Comparison of ENCODE assay signal across 8 cellular contexts in the genomic region with DNA sequence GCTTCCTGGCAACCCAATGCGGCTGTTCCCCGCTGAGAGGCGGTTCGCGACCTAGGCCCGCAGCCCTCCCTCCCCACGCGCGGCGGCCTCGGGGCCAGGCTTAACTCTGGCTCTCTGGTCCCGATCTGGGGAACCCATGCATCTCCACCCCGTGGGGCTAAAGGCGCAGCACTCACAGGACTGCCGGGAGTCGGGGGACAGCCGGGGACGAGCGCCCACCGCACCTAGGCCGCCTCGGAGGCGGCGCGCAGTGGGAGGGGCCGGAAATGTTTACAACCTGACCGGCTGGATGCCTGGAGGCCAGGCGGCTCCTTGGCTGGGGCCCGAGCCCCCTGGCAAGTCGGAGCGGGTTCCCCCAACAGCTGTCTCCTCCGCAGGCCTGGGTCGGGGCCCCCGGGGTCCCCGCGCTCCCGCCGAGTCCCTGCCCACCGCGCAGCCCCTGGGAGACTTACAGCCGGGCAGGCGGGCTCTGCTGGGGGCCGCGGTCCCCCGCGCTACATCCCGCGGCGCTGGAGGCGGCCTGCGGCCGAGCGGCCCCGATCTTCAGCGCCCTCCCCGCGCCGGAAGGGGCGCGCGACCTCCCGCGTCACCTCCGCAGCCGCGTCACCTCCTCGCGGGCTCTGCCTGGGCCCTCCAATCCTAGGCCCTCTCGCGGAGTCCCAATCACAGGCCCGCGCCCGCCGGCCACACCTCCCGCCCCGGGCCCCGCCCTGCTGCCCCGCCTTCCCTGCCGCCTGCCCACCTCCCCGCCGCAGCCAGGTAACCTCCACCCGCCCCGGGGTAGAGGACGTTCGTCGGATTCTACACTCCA. TPM values are rescaled to one million over a fixed set of nuclear protein-coding genes. Genes with fewer than 3 reads are reported as not detected.
A peak's percentile ranks its signal among the peaks of the same experiment; 100 is the strongest.
DNase-seq lines count a peak whose midpoint lies in the region; ATAC-seq and TF ChIP-seq lines count a peak whose summit lies in the region.

A gene with protein sequence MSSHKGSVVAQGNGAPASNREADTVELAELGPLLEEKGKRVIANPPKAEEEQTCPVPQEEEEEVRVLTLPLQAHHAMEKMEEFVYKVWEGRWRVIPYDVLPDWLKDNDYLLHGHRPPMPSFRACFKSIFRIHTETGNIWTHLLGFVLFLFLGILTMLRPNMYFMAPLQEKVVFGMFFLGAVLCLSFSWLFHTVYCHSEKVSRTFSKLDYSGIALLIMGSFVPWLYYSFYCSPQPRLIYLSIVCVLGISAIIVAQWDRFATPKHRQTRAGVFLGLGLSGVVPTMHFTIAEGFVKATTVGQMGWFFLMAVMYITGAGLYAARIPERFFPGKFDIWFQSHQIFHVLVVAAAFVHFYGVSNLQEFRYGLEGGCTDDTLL (minus strand): TSS at position 580 of the 811 bp plus-strand sequence. CDS start 7,242 bp downstream, outside the sequence.

- peak within 1 kb of the TSS; percentile 90 for H4K5ac ChIP-seq in IMR-90 (ENCODE audit: low read depth, low read length)

- H3K9ac ChIP-seq in IMR-90 (ENCODE audit: low read depth, low read length) (peak within 1 kb of the TSS; percentile 97), PC-3 (ENCODE audit: low read length) (peak within 1 kb of the TSS; percentile 94), mucosa of stomach (ENCODE audit: low read length) (peak within 1 kb of the TSS; percentile 95)

- peaks cover 10% of the 10 kb centered on the region for H3K9me1 ChIP-seq in IMR-90 (ENCODE audit: insufficient read depth, low read length)

- peaks cover 9% of the 10 kb centered on the region for H3K4me1 ChIP-seq in IMR-90 (ENCODE audit: control insufficient read depth, insufficient read depth, low read length)
- peaks cover 52% of the 10 kb centered on the region for H3K4me1 ChIP-seq in PC-3 (ENCODE audit: insufficient read depth, low read length)
- H3K4me1 ChIP-seq in mucosa of stomach (ENCODE audit: control insufficient read depth, insufficient read depth, low read length) = peaks cover 31% of the 10 kb centered on the region

- CTCF ChIA-PET in IMR-90 (lab: Yijun Ruan, JAX) (no interaction called here), PC-3 (lab: Charles Lee) (no interaction called here)

- intact Hi-C loops in IMR-90 (cut with micrococcal nuclease) = no loop called here
- intact Hi-C loops in PC-3 (cut with micrococcal nuclease) = no loop called here

- H3K9me3 ChIP-seq in IMR-90 (ENCODE audit: control insufficient read depth, insufficient read depth, low read length) (no peaks in the 10 kb centered on the region), PC-3 (ENCODE audit: low read length) (no peaks in the 10 kb centered on the region), mucosa of stomach (ENCODE audit: control insufficient read depth, low read length) (no peaks in the 10 kb centered on the region)

- 0 out of 2 replicates have a peak, but pooled peaks have one; percentile 11 for TF ChIP-seq CTCF in IMR-90 (conservative IDR thresholded peaks at IDR 0.05; ENCODE audit: low read depth, low read length)
- TF ChIP-seq CTCF in PC-3 (conservative IDR thresholded peaks at IDR 0.05; ENCODE audit: low read depth, low read length) = no peak

- no peak within 1 kb of the TSS; the same call in 1 of the 2 replicates for H3K56ac ChIP-seq in IMR-90 (ENCODE audit: extremely low read depth, insufficient read depth, low read length)

- H3K36me3 Mint-ChIP-seq in activated T-cell treated with anti-CD3 and anti-CD28 coated beads, Interleukin-2, amount 50 U/mL, for 24 hours (ENCODE audit: low read depth) = peaks cover 47% of the 10 kb centered on the region

- peaks cover 51% of the 10 kb centered on the region for H3K79me2 ChIP-seq in PC-3 (ENCODE audit: low read length)

- H3K36me3 ChIP-seq in IMR-90 (ENCODE audit: control insufficient read depth, insufficient read depth, low read length) (peaks cover 8% of the 10 kb centered on the region), PC-3 (ENCODE audit: low read depth, low read length) (peaks cover 10% of the 10 kb centered on the region; the same call in 1 of the 2 replicates), mucosa of stomach (ENCODE audit: control insufficient read depth, insufficient read depth, low read length) (no peaks in the 10 kb centered on the region)

- peak within 1 kb of the TSS; percentile 87 for H3K4me3 Mint-ChIP-seq in activated T-cell treated with anti-CD3 and anti-CD28 coated beads, Interleukin-2, amount 50 U/mL, for 24 hours

- no peak within 1 kb of the TSS for H2BK20ac ChIP-seq in IMR-90 (ENCODE audit: low read depth, low read length)

- H3K18ac ChIP-seq in IMR-90 (ENCODE audit: low read depth, low read length) = no peak within 1 kb of the TSS; the same call in 1 of the 2 replicates

- peak within 1 kb of the TSS; percentile 82 for H3K4ac ChIP-seq in IMR-90 (ENCODE audit: low read depth, low read length)

- H3K27me3 ChIP-seq in IMR-90 (ENCODE audit: control insufficient read depth, insufficient read depth, low read length) (no peaks in the 10 kb centered on the region), PC-3 (ENCODE audit: low read length) (no peaks in the 10 kb centered on the region), mucosa of stomach (ENCODE audit: control insufficient read depth, insufficient read depth, low read length) (no peaks in the 10 kb centered on the region)

- H2BK120ac ChIP-seq in IMR-90 (ENCODE audit: low read depth, low read length) = peak within 1 kb of the TSS; percentile 13; the same call in 1 of the 2 replicates

- H4K91ac ChIP-seq in IMR-90 (ENCODE audit: insufficient read depth, low read depth, low read length) = peak within 1 kb of the TSS; percentile 63

- H2BK15ac ChIP-seq in IMR-90 (ENCODE audit: low read depth, low read length) = peak within 1 kb of the TSS; percentile 29; the same call in 2 of the 3 replicates

- peaks cover 52% of the 10 kb centered on the region for H3K4me1 Mint-ChIP-seq in activated T-cell treated with anti-CD3 and anti-CD28 coated beads, Interleukin-2, amount 50 U/mL, for 24 hours (ENCODE audit: low read depth)

- peaks cover 12% of the 10 kb centered on the region for H3F3A ChIP-seq in PC-3 (ENCODE audit: low read length, unreplicated experiment)

- peak; percentile 89 for DNase-seq in DMS153 treated with DMSO at 0.1 percent for 48 hours (lab: John Stamatoyannopoulos, UW; ENCODE audit: unreplicated experiment)
- DNase-seq in IMR-90 = peak; percentile 78
- peak; percentile 95 for DNase-seq in PC-3
- DNase-seq in activated T-cell treated with anti-CD3 and anti-CD28 coated beads, Interleukin-2, amount 50 U/mL, for 24 hours = peak; percentile 96
- DNase-seq in erythroblast (lab: John Stamatoyannopoulos, UW) = peak; percentile 92 to 94
- DNase-seq in stimulated activated CD8-positive, alpha-beta memory T cell treated with anti-CD3 and anti-CD28 coated beads, Interleukin-7, amount 100 ng/mL, for 1 hour (ENCODE audit: low read depth in 2 of 2) = peak; percentile 88 to 92

- H3K79me1 ChIP-seq in IMR-90 (ENCODE audit: low read depth in 1 of 2, low read length in 2 of 2) = peaks cover 13 to 53% of the 10 kb centered on the region in 2 experiments

- peak; percentile 90 for TF ChIP-seq POLR2A in IMR-90 (IDR thresholded peaks at IDR 0.05; ENCODE audit: low read depth, low read length)
- TF ChIP-seq POLR2A in erythroblast (IDR thresholded peaks at IDR 0.05; ENCODE audit: low read length) = peak; percentile 91

- 1% methylated on average over 45 of the region's 86 CpGs; no CpG with 5 or more reads in 1 of the 2 experiments for WGBS in IMR-90 (ENCODE audit: extremely low coverage in 2 of 2, insufficient read length in 1 of 2), 2 experiments

- H3K27ac ChIP-seq in IMR-90 (ENCODE audit: insufficient read depth, low read length) (peak within 1 kb of the TSS; percentile 61), PC-3 (ENCODE audit: low read length) (peak within 1 kb of the TSS; percentile 28)

- H4K20me1 ChIP-seq in IMR-90 (ENCODE audit: insufficient read depth, low read length) (peaks cover 25% of the 10 kb centered on the region; the same call in 1 of the 2 replicates), PC-3 (ENCODE audit: low read length) (0 out of 2 replicates have a peak, but pooled peaks cover 24% of the 10 kb centered on the region)

- ATAC-seq in GM21528 (IDR thresholded peaks at IDR 0.05; ENCODE audit: low FRiP score, unreplicated experiment) (peak; percentile 94), IMR-90 (ENCODE audit: low read depth) (peak; percentile 99), PC-3 (peak; percentile 91)

- dilution Hi-C loops in IMR-90 (cut with HindIII; ENCODE audit: low sequenced_read_pairs, unreplicated experiment) = no loop called here

- peak within 1 kb of the TSS; percentile 73 for H3K14ac ChIP-seq in IMR-90 (replicated peaks; ENCODE audit: low read depth, low read length)

- peak within 1 kb of the TSS; percentile 90 for H3K23ac ChIP-seq in IMR-90 (ENCODE audit: low read depth, low read length)

- TF ChIP-seq RAD21 in IMR-90 (IDR thresholded peaks at IDR 0.05; ENCODE audit: low read length) = no peak

- no peaks in the 10 kb centered on the region for H3K9me3 Mint-ChIP-seq in activated T-cell treated with anti-CD3 and anti-CD28 coated beads, Interleukin-2, amount 50 U/mL, for 24 hours

- POLR2A ChIA-PET in IMR-90 (lab: Charles Lee; ENCODE audit: unreplicated experiment) = no interaction called here
- POLR2A ChIA-PET in PC-3 (lab: Charles Lee; ENCODE audit: unreplicated experiment) = no interaction called here

- H2AFZ ChIP-seq in IMR-90 (replicated peaks; ENCODE audit: low read length, poor library complexity) = peak within 1 kb of the TSS; percentile 95
- H2AFZ ChIP-seq in PC-3 (ENCODE audit: low read length) = peak within 1 kb of the TSS; percentile 66

- H2AK9ac ChIP-seq in IMR-90 (replicated peaks; ENCODE audit: low read depth, low read length, poor library complexity) = peak within 1 kb of the TSS; percentile 84

- peak within 1 kb of the TSS; percentile 64 for H2BK5ac ChIP-seq in IMR-90 (ENCODE audit: low read depth, low read length, poor library complexity, severe bottlenecking)

- BruUV-seq in IMR-90 (replicated peaks; lab: Mats Ljungman, UMichigan) = no TSS peak
- no TSS peak for BruUV-seq in PC-3 (replicated peaks; lab: Mats Ljungman, UMichigan)

- H4K8ac ChIP-seq in IMR-90 (ENCODE audit: low read depth in 2 of 2, low read length in 2 of 2) = peak within 1 kb of the TSS; percentile 68 to 92; a peak in 3 of 4 replicates

- H3K9me2 ChIP-seq in PC-3 (replicated peaks; ENCODE audit: low read length) = no peaks in the 10 kb centered on the region

- H3K27ac Mint-ChIP-seq in activated T-cell treated with anti-CD3 and anti-CD28 coated beads, Interleukin-2, amount 50 U/mL, for 24 hours = peak within 1 kb of the TSS; percentile 89

- H3K4me2 ChIP-seq in IMR-90 (ENCODE audit: low read depth, low read length) (peak within 1 kb of the TSS; percentile 100), PC-3 (ENCODE audit: low read length) (peak within 1 kb of the TSS; percentile 91)

- no peaks in the 10 kb centered on the region for H3K27me3 Mint-ChIP-seq in activated T-cell treated with anti-CD3 and anti-CD28 coated beads, Interleukin-2, amount 50 U/mL, for 24 hours

- in situ Hi-C loops in IMR-90 (cut with MboI; ENCODE audit: low sequenced_read_pairs) = no loop called here

- peak within 1 kb of the TSS; percentile 85 for H2AK5ac ChIP-seq in IMR-90 (ENCODE audit: low read depth, low read length)

- peak within 1 kb of the TSS; percentile 94 for H3K4me3 ChIP-seq in IMR-90 (ENCODE audit: insufficient read depth, low read depth, low read length)
- H3K4me3 ChIP-seq in PC-3 (ENCODE audit: low read length) = peak within 1 kb of the TSS; percentile 96
- peak within 1 kb of the TSS; percentile 94 for H3K4me3 ChIP-seq in mucosa of stomach (ENCODE audit: low read length)

RNA-seq across cellular contexts. Expression of the gene that starts here (rescaled TPM):
- total RNA-seq in IMR-90 (2012; rRNA removed) (83.9 and 92.5 TPM in 2 replicates), PC-3 (2014; rRNA removed) (137 and 150 TPM in 2 replicates)
- polyA plus RNA-seq in IMR-90 (2012; rRNA removed) = 80.4 and 82.7 TPM in 2 replicates
- polyA plus RNA-seq in IMR-90 (2012; cell fraction: cytosol; rRNA removed) = 56.1 and 61.2 TPM in 2 replicates
- 21.5 and 56.6 TPM in 2 replicates for polyA plus RNA-seq in IMR-90 (2012; cell fraction: nucleus; rRNA removed; ENCODE audit: low replicate concordance)

Comparison
In these comparisons a context has a peak if more than half of its experiments do, and no peak if none do; other contexts are left out.
1. Peak in every context shown above with its lines: DNase-seq, ATAC-seq, H3K4me3 ChIP-seq and H3K27ac ChIP-seq.